1 cellular context compared by ENCODE assay signal in the genomic region with DNA sequence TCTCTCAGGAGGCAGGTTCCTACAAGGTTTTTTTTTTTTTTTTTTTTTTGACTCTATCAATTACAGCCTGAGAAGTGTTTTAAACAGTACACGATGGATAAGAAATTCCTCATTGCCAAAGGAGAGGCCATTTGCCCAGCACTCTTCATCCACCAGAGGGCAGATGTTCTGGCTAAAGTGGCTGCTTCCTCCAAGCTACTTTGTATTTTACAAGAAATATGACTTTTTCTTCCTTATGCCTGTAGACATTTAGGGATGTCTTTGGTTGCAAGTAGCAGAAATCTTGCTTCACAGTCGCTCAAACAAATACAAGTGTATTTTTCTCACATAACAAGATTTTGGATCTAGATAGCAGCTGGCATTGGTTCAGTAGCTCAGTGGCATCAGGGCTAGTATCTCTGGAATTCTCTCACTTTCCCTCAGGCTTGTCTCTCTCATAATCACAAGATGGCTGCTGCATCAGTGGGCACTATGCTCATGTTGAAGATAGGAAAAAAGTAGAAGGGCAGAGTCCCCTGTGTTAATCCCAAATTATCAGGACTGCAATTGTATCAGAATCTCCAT.
TF ChIP-seq lines count a peak whose summit lies in the region.

No MANE protein-coding gene starts in this region.

TF ChIP-seq in H1, 55 proteins besides CTCF, POLR2A, EP300 and RAD21:
- TF ChIP-seq, protein P1, sequence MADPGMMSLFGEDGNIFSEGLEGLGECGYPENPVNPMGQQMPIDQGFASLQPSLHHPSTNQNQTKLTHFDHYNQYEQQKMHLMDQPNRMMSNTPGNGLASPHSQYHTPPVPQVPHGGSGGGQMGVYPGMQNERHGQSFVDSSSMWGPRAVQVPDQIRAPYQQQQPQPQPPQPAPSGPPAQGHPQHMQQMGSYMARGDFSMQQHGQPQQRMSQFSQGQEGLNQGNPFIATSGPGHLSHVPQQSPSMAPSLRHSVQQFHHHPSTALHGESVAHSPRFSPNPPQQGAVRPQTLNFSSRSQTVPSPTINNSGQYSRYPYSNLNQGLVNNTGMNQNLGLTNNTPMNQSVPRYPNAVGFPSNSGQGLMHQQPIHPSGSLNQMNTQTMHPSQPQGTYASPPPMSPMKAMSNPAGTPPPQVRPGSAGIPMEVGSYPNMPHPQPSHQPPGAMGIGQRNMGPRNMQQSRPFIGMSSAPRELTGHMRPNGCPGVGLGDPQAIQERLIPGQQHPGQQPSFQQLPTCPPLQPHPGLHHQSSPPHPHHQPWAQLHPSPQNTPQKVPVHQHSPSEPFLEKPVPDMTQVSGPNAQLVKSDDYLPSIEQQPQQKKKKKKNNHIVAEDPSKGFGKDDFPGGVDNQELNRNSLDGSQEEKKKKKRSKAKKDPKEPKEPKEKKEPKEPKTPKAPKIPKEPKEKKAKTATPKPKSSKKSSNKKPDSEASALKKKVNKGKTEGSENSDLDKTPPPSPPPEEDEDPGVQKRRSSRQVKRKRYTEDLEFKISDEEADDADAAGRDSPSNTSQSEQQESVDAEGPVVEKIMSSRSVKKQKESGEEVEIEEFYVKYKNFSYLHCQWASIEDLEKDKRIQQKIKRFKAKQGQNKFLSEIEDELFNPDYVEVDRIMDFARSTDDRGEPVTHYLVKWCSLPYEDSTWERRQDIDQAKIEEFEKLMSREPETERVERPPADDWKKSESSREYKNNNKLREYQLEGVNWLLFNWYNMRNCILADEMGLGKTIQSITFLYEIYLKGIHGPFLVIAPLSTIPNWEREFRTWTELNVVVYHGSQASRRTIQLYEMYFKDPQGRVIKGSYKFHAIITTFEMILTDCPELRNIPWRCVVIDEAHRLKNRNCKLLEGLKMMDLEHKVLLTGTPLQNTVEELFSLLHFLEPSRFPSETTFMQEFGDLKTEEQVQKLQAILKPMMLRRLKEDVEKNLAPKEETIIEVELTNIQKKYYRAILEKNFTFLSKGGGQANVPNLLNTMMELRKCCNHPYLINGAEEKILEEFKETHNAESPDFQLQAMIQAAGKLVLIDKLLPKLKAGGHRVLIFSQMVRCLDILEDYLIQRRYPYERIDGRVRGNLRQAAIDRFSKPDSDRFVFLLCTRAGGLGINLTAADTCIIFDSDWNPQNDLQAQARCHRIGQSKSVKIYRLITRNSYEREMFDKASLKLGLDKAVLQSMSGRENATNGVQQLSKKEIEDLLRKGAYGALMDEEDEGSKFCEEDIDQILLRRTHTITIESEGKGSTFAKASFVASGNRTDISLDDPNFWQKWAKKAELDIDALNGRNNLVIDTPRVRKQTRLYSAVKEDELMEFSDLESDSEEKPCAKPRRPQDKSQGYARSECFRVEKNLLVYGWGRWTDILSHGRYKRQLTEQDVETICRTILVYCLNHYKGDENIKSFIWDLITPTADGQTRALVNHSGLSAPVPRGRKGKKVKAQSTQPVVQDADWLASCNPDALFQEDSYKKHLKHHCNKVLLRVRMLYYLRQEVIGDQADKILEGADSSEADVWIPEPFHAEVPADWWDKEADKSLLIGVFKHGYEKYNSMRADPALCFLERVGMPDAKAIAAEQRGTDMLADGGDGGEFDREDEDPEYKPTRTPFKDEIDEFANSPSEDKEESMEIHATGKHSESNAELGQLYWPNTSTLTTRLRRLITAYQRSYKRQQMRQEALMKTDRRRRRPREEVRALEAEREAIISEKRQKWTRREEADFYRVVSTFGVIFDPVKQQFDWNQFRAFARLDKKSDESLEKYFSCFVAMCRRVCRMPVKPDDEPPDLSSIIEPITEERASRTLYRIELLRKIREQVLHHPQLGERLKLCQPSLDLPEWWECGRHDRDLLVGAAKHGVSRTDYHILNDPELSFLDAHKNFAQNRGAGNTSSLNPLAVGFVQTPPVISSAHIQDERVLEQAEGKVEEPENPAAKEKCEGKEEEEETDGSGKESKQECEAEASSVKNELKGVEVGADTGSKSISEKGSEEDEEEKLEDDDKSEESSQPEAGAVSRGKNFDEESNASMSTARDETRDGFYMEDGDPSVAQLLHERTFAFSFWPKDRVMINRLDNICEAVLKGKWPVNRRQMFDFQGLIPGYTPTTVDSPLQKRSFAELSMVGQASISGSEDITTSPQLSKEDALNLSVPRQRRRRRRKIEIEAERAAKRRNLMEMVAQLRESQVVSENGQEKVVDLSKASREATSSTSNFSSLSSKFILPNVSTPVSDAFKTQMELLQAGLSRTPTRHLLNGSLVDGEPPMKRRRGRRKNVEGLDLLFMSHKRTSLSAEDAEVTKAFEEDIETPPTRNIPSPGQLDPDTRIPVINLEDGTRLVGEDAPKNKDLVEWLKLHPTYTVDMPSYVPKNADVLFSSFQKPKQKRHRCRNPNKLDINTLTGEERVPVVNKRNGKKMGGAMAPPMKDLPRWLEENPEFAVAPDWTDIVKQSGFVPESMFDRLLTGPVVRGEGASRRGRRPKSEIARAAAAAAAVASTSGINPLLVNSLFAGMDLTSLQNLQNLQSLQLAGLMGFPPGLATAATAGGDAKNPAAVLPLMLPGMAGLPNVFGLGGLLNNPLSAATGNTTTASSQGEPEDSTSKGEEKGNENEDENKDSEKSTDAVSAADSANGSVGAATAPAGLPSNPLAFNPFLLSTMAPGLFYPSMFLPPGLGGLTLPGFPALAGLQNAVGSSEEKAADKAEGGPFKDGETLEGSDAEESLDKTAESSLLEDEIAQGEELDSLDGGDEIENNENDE (IDR thresholded peaks at IDR 0.05; ENCODE audit: insufficient replicate concordance, low read length): no peak
- TF ChIP-seq POLR2AphosphoS5 (IDR thresholded peaks at IDR 0.05; ENCODE audit: low read depth, low read length): no peak
- TF ChIP-seq BACH1 (IDR thresholded peaks at IDR 0.05; ENCODE audit: low read length): no peak
- no peak for TF ChIP-seq EGR1 (IDR thresholded peaks at IDR 0.05; ENCODE audit: borderline replicate concordance, low read depth, low read length)
- no peak for TF ChIP-seq CTBP2 (IDR thresholded peaks at IDR 0.05; ENCODE audit: borderline replicate concordance, insufficient read depth, insufficient read length, low read length)
- TF ChIP-seq CEBPB (IDR thresholded peaks at IDR 0.05; ENCODE audit: low read depth, low read length): no peak
TF ChIP-seq in H1: peak in this region for 0.
